ENCODE assay signal across 18 cellular contexts in genomic region chr9:366620-367019, GRCh38.
A peak's percentile ranks its signal among the peaks of the same experiment; 100 is the strongest.
DNase-seq lines count a peak whose midpoint lies in the region; ATAC-seq, FAIRE-seq and TF ChIP-seq lines count a peak whose summit lies in the region.
"Had no signal": no experiment of that assay in that cellular context is flagged by ENCODE, and none has a peak within 500 bp of the region (broad histone marks: within the 10 kb centered on the region; RNA-seq: fewer than 3 reads in every experiment).

No MANE protein-coding gene starts in this region.

- TF ChIP-seq RAD21 in GM12878 (IDR thresholded peaks at IDR 0.05; ENCODE audit: insufficient read depth, low read depth, low read length): no peak

- intact Hi-C loops in GM12878 (cut with micrococcal nuclease; ENCODE audit: unreplicated experiment) (no loop called here), mucosa of descending colon (cut with DNase I, micrococcal nuclease) (no loop called here)

- BruUV-seq in GM12878 (replicated peaks; lab: Mats Ljungman, UMichigan): no TSS peak

- 96% methylated on average over 3 of the region's 3 CpGs for WGBS in GM12878 (ENCODE audit: insufficient coverage, insufficient replicate concordance, low lambda C conversion rate, missing lambda C conversion rate)

- H3K9ac ChIP-seq in GM12878 (ENCODE audit: control insufficient read depth, insufficient read depth, low read length): no peak overlapping the region
- H3K9ac ChIP-seq: GM23248 had no signal

- TF ChIP-seq CTCF in GM12878 (IDR thresholded peaks at IDR 0.05 in 2 of 3, conservative IDR thresholded peaks at IDR 0.05 in 1 of 3; ENCODE audit: control insufficient read depth in 2 of 3, extremely low read depth in 1 of 3, insufficient read depth in 1 of 3, low read depth in 3 of 3, low read length in 3 of 3) (no peak), mucosa of descending colon (IDR thresholded peaks at IDR 0.05) (no peak)

- POLR2A ChIA-PET in GM12878 (lab: Charles Lee): no interaction called here

- no peak overlapping the region for H2AFZ ChIP-seq in GM12878 (ENCODE audit: control insufficient read depth, low read depth, low read length)
- H2AFZ ChIP-seq: GM23248 had no signal

- RAD21 ChIA-PET in GM12878 (lab: Charles Lee; ENCODE audit: unreplicated experiment): no interaction called here

- H3K27me3 Mint-ChIP-seq in activated T-cell treated with anti-CD3 and anti-CD28 coated beads, Interleukin-2, amount 50 U/mL, for 24 hours: no peaks in the 10 kb centered on the region
- no peaks in the 10 kb centered on the region for H3K27me3 Mint-ChIP-seq in memory B cell
- H3K27me3 Mint-ChIP-seq: B cell had no signal

- H3K27me3 ChIP-seq in GM12878 (replicated peaks in 1 of 2; ENCODE audit: control insufficient read depth in 2 of 2, insufficient read depth in 2 of 2, low read length in 1 of 2): no peaks in the 10 kb centered on the region

- H3K36me3 Mint-ChIP-seq in activated T-cell treated with anti-CD3 and anti-CD28 coated beads, Interleukin-2, amount 50 U/mL, for 24 hours (ENCODE audit: low read depth): peaks cover 94% of the 10 kb centered on the region
- peaks cover 41% of the 10 kb centered on the region for H3K36me3 Mint-ChIP-seq in memory B cell
- H3K36me3 Mint-ChIP-seq in stimulated activated effector memory CD8-positive, alpha-beta T cell treated with anti-CD3 and anti-CD28 coated beads, Interleukin-12 subunit alpha, Interleukin-12 subunit beta, amount 100 ng/mL, for 72 hours: peaks cover 100% of the 10 kb centered on the region

- H3K27ac ChIP-seq in GM12878 (ENCODE audit: control insufficient read depth, insufficient read depth): no peak overlapping the region
- H3K27ac ChIP-seq: GM23248 had no signal

- DNase-seq in activated T-cell treated with anti-CD3 and anti-CD28 coated beads, Interleukin-2, amount 50 U/mL, for 24 hours: no peak
- DNase-seq in activated T-cell treated with anti-CD3 and anti-CD28 coated beads, Interleukin-2, amount 50 U/mL, for 1 hour: no peak
- no peak for DNase-seq in GM12878 (ENCODE audit: low read depth, low spot score)
- no peak for DNase-seq in memory B cell (ENCODE audit: low spot score in 2 of 2)
- DNase-seq in stimulated activated effector memory CD8-positive, alpha-beta T cell treated with anti-CD3 and anti-CD28 coated beads, Interleukin-12 subunit alpha, Interleukin-12 subunit beta, amount 100 ng/mL, for 72 hours (ENCODE audit: low spot score in 2 of 2): no peak
- DNase-seq in mucosa of descending colon: no peak
- no peak for DNase-seq in EL
- DNase-seq: Calu3; GM23248; NCI-H1105 treated with DMSO at 0.1 percent for 48 hours; NCI-H1694; NCI-H748 treated with DMSO at 0.1 percent for 48 hours; NK-92 treated with Interleukin-12 subunit alpha and Interleukin-12 subunit beta, amount 100 ng/mL, for 24 hours had no signal

- H3K4me2 ChIP-seq in GM12878 (ENCODE audit: control insufficient read depth, insufficient read depth): no peak overlapping the region

- no peak for TF ChIP-seq POLR2A in GM12878 (IDR thresholded peaks at IDR 0.05; ENCODE audit: low read depth, low read length)

- H3K4me3 ChIP-seq in GM12878 (no peak overlapping the region), mucosa of descending colon (no peak overlapping the region)
- H3K4me3 ChIP-seq: GM23248 had no signal

- no peaks in the 10 kb centered on the region for H3K9me3 Mint-ChIP-seq in activated T-cell treated with anti-CD3 and anti-CD28 coated beads, Interleukin-2, amount 50 U/mL, for 24 hours
- H3K9me3 Mint-ChIP-seq in memory B cell: no peaks in the 10 kb centered on the region
- no peaks in the 10 kb centered on the region for H3K9me3 Mint-ChIP-seq in stimulated activated effector memory CD8-positive, alpha-beta T cell treated with anti-CD3 and anti-CD28 coated beads, Interleukin-12 subunit alpha, Interleukin-12 subunit beta, amount 100 ng/mL, for 72 hours

- SMC1A ChIA-PET in GM12878 (lab: Charles Lee; ENCODE audit: uncharacterized antibody, unreplicated experiment): no interaction called here

- H4K20me1 ChIP-seq in GM12878 (ENCODE audit: control insufficient read depth, insufficient read depth): no peaks in the 10 kb centered on the region

- no peak for TF ChIP-seq EP300 in GM12878 (IDR thresholded peaks at IDR 0.05; ENCODE audit: borderline replicate concordance in 1 of 2, control insufficient read depth in 1 of 2, low read depth in 2 of 2, low read length in 2 of 2)

- ATAC-seq in GM12878 (no peak), memory B cell (ENCODE audit: low read depth) (no peak), mucosa of descending colon (no peak), GM18870 (IDR thresholded peaks at IDR 0.05; ENCODE audit: unreplicated experiment) (no peak)
- ATAC-seq in stimulated activated effector memory CD8-positive, alpha-beta T cell treated with anti-CD3 and anti-CD28 coated beads, Interleukin-12 subunit alpha, Interleukin-12 subunit beta, amount 100 ng/mL, for 72 hours: no peak
- ATAC-seq: Right ventricle myocardium inferior had no signal

- H3K36me3 ChIP-seq in GM12878 (ENCODE audit: control insufficient read depth in 2 of 2, insufficient read depth in 2 of 2, low read length in 1 of 2) (peaks cover 9 to 35% of the 10 kb centered on the region in 2 experiments), mucosa of descending colon (ENCODE audit: low read depth) (no peaks in the 10 kb centered on the region)

- no peak overlapping the region for H3K4me3 Mint-ChIP-seq in activated T-cell treated with anti-CD3 and anti-CD28 coated beads, Interleukin-2, amount 50 U/mL, for 24 hours
- H3K4me3 Mint-ChIP-seq in memory B cell: no peak overlapping the region
- H3K4me3 Mint-ChIP-seq in stimulated activated effector memory CD8-positive, alpha-beta T cell treated with anti-CD3 and anti-CD28 coated beads, Interleukin-12 subunit alpha, Interleukin-12 subunit beta, amount 100 ng/mL, for 72 hours: no peak overlapping the region
- H3K4me3 Mint-ChIP-seq: B cell had no signal

- peak; percentile 54 for FAIRE-seq in GM12878 (lab: Jason Lieb, UNC)
- FAIRE-seq: GM19239, RCC 7860 had no signal

- no peaks in the 10 kb centered on the region for H3K79me2 ChIP-seq in GM12878 (ENCODE audit: control insufficient read depth, insufficient read depth, low read length)

- no peaks in the 10 kb centered on the region for H3K4me1 Mint-ChIP-seq in activated T-cell treated with anti-CD3 and anti-CD28 coated beads, Interleukin-2, amount 50 U/mL, for 24 hours (ENCODE audit: low read depth)
- H3K4me1 Mint-ChIP-seq in memory B cell: peaks cover 2% of the 10 kb centered on the region
- H3K4me1 Mint-ChIP-seq in stimulated activated effector memory CD8-positive, alpha-beta T cell treated with anti-CD3 and anti-CD28 coated beads, Interleukin-12 subunit alpha, Interleukin-12 subunit beta, amount 100 ng/mL, for 72 hours: peaks cover 5% of the 10 kb centered on the region
- H3K4me1 Mint-ChIP-seq: B cell had no signal

- H3K27ac Mint-ChIP-seq in activated T-cell treated with anti-CD3 and anti-CD28 coated beads, Interleukin-2, amount 50 U/mL, for 24 hours: peak overlapping the region; percentile 22
- peak overlapping the region; percentile 19 for H3K27ac Mint-ChIP-seq in memory B cell
- peak overlapping the region; percentile 35 for H3K27ac Mint-ChIP-seq in stimulated activated effector memory CD8-positive, alpha-beta T cell treated with anti-CD3 and anti-CD28 coated beads, Interleukin-12 subunit alpha, Interleukin-12 subunit beta, amount 100 ng/mL, for 72 hours
- H3K27ac Mint-ChIP-seq: B cell had no signal

- CTCF ChIA-PET in GM12878 (lab: Yijun Ruan, JAX): no interaction called here

- in situ Hi-C loops in GM12878 (cut with MboI): no loop called here

- H3K9me3 ChIP-seq in GM12878 (replicated peaks; ENCODE audit: control insufficient read depth, insufficient read depth, low read length) (no peaks in the 10 kb centered on the region), mucosa of descending colon (no peaks in the 10 kb centered on the region)

- H3K4me1 ChIP-seq in GM12878 (ENCODE audit: control insufficient read depth, insufficient read depth, low read length): no peaks in the 10 kb centered on the region
- no peaks in the 10 kb centered on the region for H3K4me1 ChIP-seq in mucosa of descending colon (ENCODE audit: low read depth)

TF ChIP-seq in GM12878, 131 proteins besides CTCF, POLR2A, EP300 and RAD21:
- TF ChIP-seq PAX8 (IDR thresholded peaks at IDR 0.05) (no peak), RAD51 (IDR thresholded peaks at IDR 0.05) (no peak), CBX3 (IDR thresholded peaks at IDR 0.05; ENCODE audit: borderline replicate concordance, low read depth) (no peak), EED (IDR thresholded peaks at IDR 0.05; ENCODE audit: low read depth) (no peak), IRF3 (IDR thresholded peaks at IDR 0.05) (no peak)
TF ChIP-seq in GM12878: peak in this region for 0.
